In the genomic region with DNA sequence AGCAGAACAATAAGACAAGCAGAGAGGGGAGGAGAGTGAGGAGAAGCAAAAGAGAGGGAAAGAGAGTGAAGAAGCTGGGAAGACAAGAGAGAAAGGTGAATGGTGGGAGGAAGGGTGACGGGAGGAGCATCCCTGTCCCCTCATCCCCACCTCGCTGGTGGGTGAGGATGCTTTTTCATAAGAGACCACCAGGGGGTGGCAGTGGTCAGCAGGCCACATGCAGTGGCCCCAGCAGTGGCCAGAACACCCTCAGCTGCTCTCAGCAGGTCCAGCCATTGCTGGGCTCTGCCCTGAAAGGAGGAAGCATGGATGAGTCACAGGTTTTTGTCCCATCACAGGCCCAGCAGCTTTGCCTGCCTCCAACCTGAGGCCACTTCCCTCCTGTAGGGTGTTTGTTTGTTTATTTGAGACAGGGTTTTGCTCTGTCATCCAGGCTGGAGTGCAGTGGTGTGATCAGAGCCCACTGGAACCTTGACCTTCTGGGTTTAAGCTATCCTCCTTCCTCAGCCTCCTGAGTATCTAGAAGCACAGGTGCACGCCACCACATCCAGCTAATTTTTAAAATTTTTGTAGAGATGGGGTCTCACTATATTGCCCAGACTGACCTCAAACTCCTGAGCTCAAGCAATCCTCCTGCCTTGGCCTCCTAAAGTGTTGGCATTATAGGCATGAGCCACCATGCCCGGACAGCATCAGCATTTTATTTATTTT, we compare ENCODE assay signal across 8 cellular contexts. TPM values are rescaled to one million over a fixed set of nuclear protein-coding genes. Genes with fewer than 3 reads are reported as not detected.
A peak's percentile ranks its signal among the peaks of the same experiment; 100 is the strongest.
DNase-seq lines count a peak whose midpoint lies in the region; ATAC-seq and TF ChIP-seq lines count a peak whose summit lies in the region.

No MANE protein-coding gene starts in this region.

- DNase-seq in SIG-M5 treated with dmso at 0.1 percent for 504 hours (lab: John Stamatoyannopoulos, UW; ENCODE audit: unreplicated experiment) (peak; percentile 66), SIG-M5 (lab: John Stamatoyannopoulos, UW) (no peak), MM.1S (peak; percentile 58), UCSD-AML1 (lab: John Stamatoyannopoulos, UW; ENCODE audit: unreplicated experiment) (peak; percentile 81), dermis microvascular lymphatic vessel endothelial cell (ENCODE audit: low read depth in 2 of 2) (peak; percentile 65 to 86), right lobe of liver (peak in 2 of 3 donors; percentile 79 to 82), stromal cell of bone marrow (ENCODE audit: low read depth) (peak; percentile 64)

- TF ChIP-seq POLR2A in right lobe of liver (IDR thresholded peaks at IDR 0.05): no peak

- H3K4me3 ChIP-seq in MM.1S (ENCODE audit: low read length): no peak overlapping the region
- no peak overlapping the region for H3K4me3 ChIP-seq in right lobe of liver

- no peaks in the 10 kb centered on the region for H4K20me1 ChIP-seq in MM.1S (ENCODE audit: insufficient read depth, low read length)

- H3K9me3 ChIP-seq in MM.1S (replicated peaks; ENCODE audit: insufficient read depth, low read length) (no peaks in the 10 kb centered on the region), right lobe of liver (no peaks in the 10 kb centered on the region)

- H3K27ac ChIP-seq in MM.1S (ENCODE audit: low read length): no peak overlapping the region
- H3K27ac ChIP-seq in right lobe of liver: no peak overlapping the region

- no peak overlapping the region for H3K4me2 ChIP-seq in MM.1S (ENCODE audit: low read depth, low read length)

- ATAC-seq in right lobe of liver: peak; percentile 88 to 95 (median 89)
- no peak for ATAC-seq in GM18498 (IDR thresholded peaks at IDR 0.05; ENCODE audit: unreplicated experiment)

- H3K4me1 ChIP-seq in MM.1S (ENCODE audit: low read length): peaks cover 11% of the 10 kb centered on the region
- H3K4me1 ChIP-seq in right lobe of liver: peaks cover 0 to 3% (median under 1%) of the 10 kb centered on the region in 4 donors

- no peaks in the 10 kb centered on the region for H3F3A ChIP-seq in MM.1S (ENCODE audit: insufficient read depth, low read length)

- TF ChIP-seq CTCF in MM.1S (IDR thresholded peaks at IDR 0.05; ENCODE audit: low read length) (peak; percentile 78), right lobe of liver (IDR thresholded peaks at IDR 0.05) (peak; percentile 63 to 82 (median 74))

- no peaks in the 10 kb centered on the region for H3K36me3 ChIP-seq in MM.1S (replicated peaks; ENCODE audit: insufficient read depth, low read length)
- no peaks in the 10 kb centered on the region for H3K36me3 ChIP-seq in right lobe of liver

- no peaks in the 10 kb centered on the region for H3K9me2 ChIP-seq in MM.1S (replicated peaks; ENCODE audit: insufficient read depth, low read length)

- intact Hi-C loops in right lobe of liver (cut with DNase I): loop anchor here in 1 of 2 donors (10.0 kb wide), 1 partner anchor 175 kb away; no protein-coding TSS in a partner anchor

- H3K79me2 ChIP-seq in MM.1S (ENCODE audit: low read length): no peaks in the 10 kb centered on the region

- 0 out of 2 replicates have a peak overlapping the region, but pooled peaks have one; percentile 10 for H2AFZ ChIP-seq in MM.1S (ENCODE audit: low read length)

- H3K27me3 ChIP-seq in MM.1S (replicated peaks; ENCODE audit: insufficient read depth, low read length) (no peaks in the 10 kb centered on the region), right lobe of liver (no peaks in the 10 kb centered on the region)

- WGBS in right lobe of liver (ENCODE audit: insufficient coverage, low coverage, low lambda C conversion rate, missing lambda C conversion rate): 49% methylated on average over 4 of the region's 4 CpGs

- H3K9ac ChIP-seq in MM.1S (ENCODE audit: low read length): no peak overlapping the region

RNA-seq across cellular contexts. Expression of gene FGD2, which starts 23.9 kb away (rescaled TPM):
- total RNA-seq in dermis microvascular lymphatic vessel endothelial cell (not detected in 2 replicates), right lobe of liver (10 to 100 TPM in 2 of 6 experiments, 1 to 10 TPM in 4; 6.6 to 15.6 (median 9.6) TPM)

RNA-seq across cellular contexts. Expression of gene MTCH1, which starts 43.4 kb away (rescaled TPM):
- 179 and 239 TPM in 2 replicates for total RNA-seq in dermis microvascular lymphatic vessel endothelial cell
- total RNA-seq in right lobe of liver: 10 to 100 TPM; 56.3 to 73.7 (median 63.3) TPM
